21 cellular contexts compared by ENCODE assay signal in the genomic region with DNA sequence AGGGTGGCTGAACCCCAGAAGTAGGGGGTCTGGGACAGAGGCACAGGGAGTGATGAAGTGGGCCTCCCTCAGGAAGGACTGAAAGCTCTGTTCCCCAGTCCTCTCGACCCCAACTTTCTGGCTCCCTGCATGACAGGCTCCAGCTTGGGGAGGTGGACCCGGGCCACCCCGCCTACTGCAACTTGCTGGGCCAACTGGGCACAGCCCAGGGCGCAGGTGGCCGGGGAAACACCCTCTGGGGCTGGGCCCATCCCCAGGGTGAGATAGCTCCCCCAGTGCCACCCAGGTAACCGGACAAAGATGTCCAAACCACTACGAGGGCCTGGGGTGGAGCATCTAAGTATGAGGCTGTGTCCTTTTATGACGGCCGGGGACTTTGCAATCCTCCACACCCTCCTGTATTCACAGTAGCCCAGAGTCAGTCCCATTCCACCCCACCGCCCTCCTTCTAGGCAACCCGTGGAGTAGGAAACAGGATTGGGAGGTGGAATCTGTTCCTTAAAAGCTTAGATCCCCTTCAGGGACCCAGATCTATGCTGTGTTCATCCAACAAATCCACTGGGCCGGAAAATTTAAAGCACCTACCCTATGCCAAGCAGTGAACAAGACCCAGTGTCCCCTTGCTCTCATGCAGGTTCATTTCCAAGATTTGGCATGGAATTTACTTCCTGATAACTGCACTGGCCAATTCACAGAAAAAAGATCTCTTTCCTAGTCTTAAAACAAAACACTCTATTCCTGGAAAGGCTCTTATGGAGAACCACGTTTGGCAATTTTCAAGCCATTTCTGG. TPM values are rescaled to one million over a fixed set of nuclear protein-coding genes. Genes with fewer than 3 reads are reported as not detected.
DNase-seq lines count a peak whose midpoint lies in the region; ATAC-seq and TF ChIP-seq lines count a peak whose summit lies in the region.
"Had no signal": no experiment of that assay in that cellular context is flagged by ENCODE, and none has a peak within 500 bp of the region (broad histone marks: within the 10 kb centered on the region; RNA-seq: fewer than 3 reads in every experiment).

No MANE protein-coding gene starts in this region.

- no peak overlapping the region for H2BK120ac ChIP-seq in neuronal stem cell (ENCODE audit: low read depth, low read length)

- H2BK12ac ChIP-seq in neuronal stem cell (ENCODE audit: low read length), result no peak overlapping the region

- peaks cover 2% of the 10 kb centered on the region for H3K79me1 ChIP-seq in neuronal stem cell (ENCODE audit: low read depth, low read length)

- H3K4me3 Mint-ChIP-seq in Caco-2 (ENCODE audit: unreplicated experiment), result no peak overlapping the region
- no peak overlapping the region for H3K4me3 Mint-ChIP-seq in activated CD4-positive, alpha-beta T cell treated with anti-CD3 and anti-CD28 coated beads, Interleukin-2, amount 10 ng/mL, durations not matched to agents 7 days and 5 days
- H3K4me3 Mint-ChIP-seq: CD14-positive monocyte; CD4-positive, alpha-beta memory T cell; CD4-positive, CD25-positive, alpha-beta regulatory T cell; CD8-positive, alpha-beta memory T cell had no signal

- H3K9me3 ChIP-seq in neuronal stem cell (replicated peaks in 1 of 2; ENCODE audit: control insufficient read depth in 2 of 2, insufficient read depth in 1 of 2, low read depth in 1 of 2, low read length in 2 of 2) (peaks cover 0 to 2% of the 10 kb centered on the region in 2 donors), upper lobe of right lung (no peaks in the 10 kb centered on the region), Caco-2 (no peaks in the 10 kb centered on the region)
- H3K9me3 ChIP-seq: BE2C, BLaER1 had no signal

- H4K91ac ChIP-seq in neuronal stem cell (ENCODE audit: low read depth, low read length, poor library complexity), result no peak overlapping the region

- no TSS peak for BruUV-seq in Caco-2 (replicated peaks; lab: Mats Ljungman, UMichigan)

- no peak overlapping the region for H3K4me2 ChIP-seq in neuronal stem cell (ENCODE audit: insufficient read depth, low read length, poor library complexity, severe bottlenecking)
- H3K4me2 ChIP-seq: BLaER1 had no signal

- H3K18ac ChIP-seq in neuronal stem cell (ENCODE audit: low read length), result no peak overlapping the region

- H3K9ac ChIP-seq in neuronal stem cell (ENCODE audit: low read depth, low read length, poor library complexity), result peak overlapping the region; percentile 44
- H3K9ac ChIP-seq: BLaER1 had no signal

- DNase-seq in RWPE1 (ENCODE audit: low spot score), result no peak
- DNase-seq in cerebellar cortex (ENCODE audit: low spot score), result peak; percentile 65
- DNase-seq in neuronal stem cell (ENCODE audit: low spot score), result no peak
- peak; percentile 57 for DNase-seq in upper lobe of right lung
- DNase-seq in Caco-2, result no peak
- DNase-seq in activated CD4-positive, alpha-beta T cell treated with anti-CD3 and anti-CD28 coated beads, Interleukin-2, amount 10 ng/mL, durations not matched to agents 7 days and 5 days, result no peak
- no peak for DNase-seq in medulla oblongata (ENCODE audit: extremely low spot score)
- DNase-seq: 8988T; ACHN; BE2C; Calu3; CD4-positive, alpha-beta memory T cell; CD4-positive, CD25-positive, alpha-beta regulatory T cell; CD8-positive, alpha-beta memory T cell; COR-L47; DMS79 treated with DMSO at 0.1 percent for 48 hours; GDM1 had no signal

- ATAC-seq in upper lobe of right lung (no peak), HG02678 (IDR thresholded peaks at IDR 0.05; ENCODE audit: unreplicated experiment) (no peak)
- ATAC-seq: GM12878 had no signal

- H3K4me1 Mint-ChIP-seq in Caco-2 (ENCODE audit: low read depth, unreplicated experiment), result peaks cover 10% of the 10 kb centered on the region
- H3K4me1 Mint-ChIP-seq in activated CD4-positive, alpha-beta T cell treated with anti-CD3 and anti-CD28 coated beads, Interleukin-2, amount 10 ng/mL, durations not matched to agents 7 days and 5 days, result peaks cover 11% of the 10 kb centered on the region

- no peaks in the 10 kb centered on the region for H3K27me3 ChIP-seq in neuronal stem cell (ENCODE audit: control insufficient read depth in 3 of 3, insufficient read depth in 3 of 3, low read depth in 1 of 3, low read length in 3 of 3)
- H3K27me3 ChIP-seq in upper lobe of right lung, result no peaks in the 10 kb centered on the region
- no peaks in the 10 kb centered on the region for H3K27me3 ChIP-seq in Caco-2 (replicated peaks; ENCODE audit: control insufficient read depth, insufficient read depth, low read length)
- H3K27me3 ChIP-seq: BE2C, BLaER1 had no signal

- intact Hi-C loops in upper lobe of right lung (cut with DNase I), result no loop called here
- intact Hi-C loops in Caco-2 (cut with micrococcal nuclease; ENCODE audit: unreplicated experiment), result no loop called here

- no peak overlapping the region for H3K14ac ChIP-seq in neuronal stem cell (ENCODE audit: low read length)

- H3K27me3 Mint-ChIP-seq in Caco-2 (ENCODE audit: insufficient read depth, unreplicated experiment), result peaks cover 3% of the 10 kb centered on the region
- peaks cover 2% of the 10 kb centered on the region for H3K27me3 Mint-ChIP-seq in activated CD4-positive, alpha-beta T cell treated with anti-CD3 and anti-CD28 coated beads, Interleukin-2, amount 10 ng/mL, durations not matched to agents 7 days and 5 days
- H3K27me3 Mint-ChIP-seq: CD4-positive, alpha-beta memory T cell had no signal

- H3K4me1 ChIP-seq in neuronal stem cell (ENCODE audit: control insufficient read depth in 2 of 2, insufficient read depth in 1 of 2, low read depth in 1 of 2, low read length in 2 of 2), result peaks cover 0 to 8% of the 10 kb centered on the region in 2 donors
- H3K4me1 ChIP-seq in upper lobe of right lung, result peaks cover 10% of the 10 kb centered on the region
- peaks cover 5% of the 10 kb centered on the region for H3K4me1 ChIP-seq in Caco-2

- H3K4me3 ChIP-seq in neuronal stem cell (ENCODE audit: low read length in 2 of 2) (no peak overlapping the region), upper lobe of right lung (no peak overlapping the region), Caco-2 (ENCODE audit: low read depth, low read length) (no peak overlapping the region)
- H3K4me3 ChIP-seq: BLaER1, GM12878 had no signal

- H2BK5ac ChIP-seq in neuronal stem cell (ENCODE audit: low read length), result no peak overlapping the region

- peaks cover 28 to 49% of the 10 kb centered on the region in 2 donors for H3K36me3 ChIP-seq in neuronal stem cell (replicated peaks in 1 of 2; ENCODE audit: control insufficient read depth in 2 of 2, insufficient read depth in 2 of 2, low read length in 2 of 2)
- no peaks in the 10 kb centered on the region for H3K36me3 ChIP-seq in upper lobe of right lung
- no peaks in the 10 kb centered on the region for H3K36me3 ChIP-seq in Caco-2 (ENCODE audit: control insufficient read depth, insufficient read depth, low read length)

- TF ChIP-seq CTCF in RWPE1 (conservative IDR thresholded peaks at IDR 0.05; ENCODE audit: low read depth), result no peak
- no peak for TF ChIP-seq CTCF in upper lobe of right lung (IDR thresholded peaks at IDR 0.05)
- TF ChIP-seq CTCF in Caco-2 (IDR thresholded peaks at IDR 0.05; ENCODE audit: insufficient read depth in 1 of 2, low read depth in 1 of 2, low read length in 1 of 2, severe bottlenecking in 1 of 2, unreplicated experiment in 1 of 2), result no peak

- H2BK15ac ChIP-seq in neuronal stem cell (ENCODE audit: low read length), result no peak overlapping the region

- H3K9me3 Mint-ChIP-seq in Caco-2 (ENCODE audit: unreplicated experiment), result no peaks in the 10 kb centered on the region
- no peaks in the 10 kb centered on the region for H3K9me3 Mint-ChIP-seq in activated CD4-positive, alpha-beta T cell treated with anti-CD3 and anti-CD28 coated beads, Interleukin-2, amount 10 ng/mL, durations not matched to agents 7 days and 5 days
- H3K9me3 Mint-ChIP-seq: CD4-positive, alpha-beta memory T cell; CD8-positive, alpha-beta memory T cell had no signal

- H3K27ac ChIP-seq in RWPE1, result 0 out of 2 replicates have a peak overlapping the region, but pooled peaks have one; percentile 1
- no peak overlapping the region for H3K27ac ChIP-seq in neuronal stem cell (replicated peaks; ENCODE audit: low read length)
- no peak overlapping the region for H3K27ac ChIP-seq in upper lobe of right lung
- H3K27ac ChIP-seq: BLaER1 had no signal

- no peak overlapping the region for H2AFZ ChIP-seq in neuronal stem cell (ENCODE audit: low read length)

- no CpG with 5 or more reads among the region's 13 CpGs for WGBS in neuronal stem cell (ENCODE audit: extremely low coverage in 2 of 2, insufficient read length in 2 of 2, insufficient replicate concordance in 1 of 2), 2 donors

- no peak overlapping the region for H2AK5ac ChIP-seq in neuronal stem cell (ENCODE audit: low read depth, low read length)

- no peak overlapping the region for H4K8ac ChIP-seq in neuronal stem cell (ENCODE audit: low read depth, low read length)

- H3K27ac Mint-ChIP-seq in Caco-2 (ENCODE audit: unreplicated experiment), result no peak overlapping the region
- H3K27ac Mint-ChIP-seq in activated CD4-positive, alpha-beta T cell treated with anti-CD3 and anti-CD28 coated beads, Interleukin-2, amount 10 ng/mL, durations not matched to agents 7 days and 5 days, result no peak overlapping the region
- H3K27ac Mint-ChIP-seq: CD14-positive monocyte; CD4-positive, alpha-beta memory T cell; CD4-positive, CD25-positive, alpha-beta regulatory T cell; CD8-positive, alpha-beta memory T cell had no signal

- no peak overlapping the region for H3K4ac ChIP-seq in neuronal stem cell (ENCODE audit: low read length)

- CTCF ChIA-PET in RWPE1 (lab: Yijun Ruan, JAX), result no interaction called here
- CTCF ChIA-PET in Caco-2 (lab: Charles Lee), result no interaction called here
- CTCF ChIA-PET in activated CD4-positive, alpha-beta T cell treated with anti-CD3 and anti-CD28 coated beads, Interleukin-2, amount 10 ng/mL, durations not matched to agents 7 days and 5 days (lab: Charles Lee), result interaction anchor here (1.2 to 2.0 kb wide), 2 partner anchors 24 to 32 kb away, joined by 3 to 7 read pairs; no protein-coding TSS in a partner anchor

- no peak overlapping the region for H3K23ac ChIP-seq in neuronal stem cell (ENCODE audit: low read depth, low read length, poor library complexity)

- POLR2A ChIA-PET in RWPE1 (lab: Yijun Ruan, JAX; ENCODE audit: low non-redundant PET), result no interaction called here
- POLR2A ChIA-PET in Caco-2 (lab: Charles Lee), result no interaction called here
- POLR2A ChIA-PET in activated CD4-positive, alpha-beta T cell treated with anti-CD3 and anti-CD28 coated beads, Interleukin-2, amount 10 ng/mL, durations not matched to agents 7 days and 5 days (lab: Charles Lee), result no interaction called here

- peaks cover 12% of the 10 kb centered on the region for H3K36me3 Mint-ChIP-seq in Caco-2 (ENCODE audit: insufficient read depth, unreplicated experiment)
- no peaks in the 10 kb centered on the region for H3K36me3 Mint-ChIP-seq in activated CD4-positive, alpha-beta T cell treated with anti-CD3 and anti-CD28 coated beads, Interleukin-2, amount 10 ng/mL, durations not matched to agents 7 days and 5 days (ENCODE audit: low read depth)
- H3K36me3 Mint-ChIP-seq: CD14-positive monocyte; CD4-positive, alpha-beta memory T cell; CD4-positive, CD25-positive, alpha-beta regulatory T cell; CD8-positive, alpha-beta memory T cell had no signal

RNA-seq across cellular contexts. Expression of gene DNM1, which starts 19.9 kb away (rescaled TPM):
- polyA plus RNA-seq in neuronal stem cell (2013, experiment 1 of 2), result 46.5 TPM
- polyA plus RNA-seq in neuronal stem cell (2013, experiment 2 of 2), result 48.3 TPM
- total RNA-seq in upper lobe of right lung (5.2 TPM), Caco-2 (2022) (3.9 and 5.2 TPM in 2 replicates)
- total RNA-seq in activated CD4-positive, alpha-beta T cell treated with anti-CD3 and anti-CD28 coated beads, Interleukin-2, amount 10 ng/mL, durations not matched to agents 7 days and 5 days, result 1 to 10 TPM in 1 of 2 experiments, under 1 TPM in 1; 0.60 to 1.0 TPM
- polyA plus RNA-seq: CD4-positive, alpha-beta memory T cell; CD4-positive, CD25-positive, alpha-beta regulatory T cell had no signal

RNA-seq across cellular contexts. Expression of gene CIZ1, which starts 31.7 kb away (rescaled TPM):
- polyA plus RNA-seq in neuronal stem cell (2013, experiment 1 of 2), result 120 TPM
- polyA plus RNA-seq in neuronal stem cell (2013, experiment 2 of 2), result 119 TPM
- total RNA-seq in upper lobe of right lung (107 TPM), Caco-2 (2022) (154 and 187 TPM in 2 replicates)
- total RNA-seq in activated CD4-positive, alpha-beta T cell treated with anti-CD3 and anti-CD28 coated beads, Interleukin-2, amount 10 ng/mL, durations not matched to agents 7 days and 5 days, result 100 to 1,000 TPM; 128 to 129 TPM

RNA-seq across cellular contexts. Expression of gene GOLGA2, which starts 52.7 kb away (rescaled TPM):
- polyA plus RNA-seq in neuronal stem cell (2013, experiment 1 of 2), result 29.3 TPM
- 30.6 TPM for polyA plus RNA-seq in neuronal stem cell (2013, experiment 2 of 2)
- total RNA-seq in upper lobe of right lung (88.7 TPM), Caco-2 (2022) (97.7 and 102 TPM in 2 replicates)
- 10 to 100 TPM; 42.6 to 42.8 TPM for total RNA-seq in activated CD4-positive, alpha-beta T cell treated with anti-CD3 and anti-CD28 coated beads, Interleukin-2, amount 10 ng/mL, durations not matched to agents 7 days and 5 days

RNA-seq across cellular contexts. Expression of gene SWI5, which starts 53.0 kb away (rescaled TPM):
- 21.5 TPM for polyA plus RNA-seq in neuronal stem cell (2013, experiment 1 of 2)
- polyA plus RNA-seq in neuronal stem cell (2013, experiment 2 of 2), result 21.5 TPM
- 18.9 TPM for total RNA-seq in upper lobe of right lung
- 18.0 and 19.8 TPM in 2 replicates for total RNA-seq in Caco-2 (2022)
- 1 to 10 TPM; 8.8 to 9.5 TPM for total RNA-seq in activated CD4-positive, alpha-beta T cell treated with anti-CD3 and anti-CD28 coated beads, Interleukin-2, amount 10 ng/mL, durations not matched to agents 7 days and 5 days

Comparison
In these comparisons a context has a peak if more than half of its experiments do, and no peak if none do; other contexts are left out.
1. DNase-seq: peak in cerebellar cortex (single experiment) and upper lobe of right lung (single experiment); none in RWPE1 (single experiment), neuronal stem cell (single experiment), Caco-2 (0 of 2), activated CD4-positive, alpha-beta T cell treated with anti-CD3 and anti-CD28 coated beads, Interleukin-2, amount 10 ng/mL, durations not matched to agents 7 days and 5 days (single experiment) and medulla oblongata (single experiment).